In genomic region chr12:69698769-69699540, GRCh38 we compare ENCODE assay signal across 17 cellular contexts. TPM values are rescaled to one million over a fixed set of nuclear protein-coding genes. Genes with fewer than 3 reads are reported as not detected.
DNase-seq lines count a peak whose midpoint lies in the region; ATAC-seq, FAIRE-seq and TF ChIP-seq lines count a peak whose summit lies in the region.
"Had no signal": no experiment of that assay in that cellular context is flagged by ENCODE, and none has a peak within 500 bp of the region (broad histone marks: within the 10 kb centered on the region; RNA-seq: fewer than 3 reads in every experiment).

BEST3 (minus strand) TSS chr12:69699303; CDS start chr12:69697798, 1,505 bp downstream.

- ATAC-seq in GM19463 (IDR thresholded peaks at IDR 0.05; ENCODE audit: unreplicated experiment): no peak
- ATAC-seq in GM21576 (IDR thresholded peaks at IDR 0.05; ENCODE audit: unreplicated experiment): no peak
- ATAC-seq: activated CD8-positive, alpha-beta T cell treated with anti-CD3 and anti-CD28 coated beads for 36 hours; stimulated activated effector memory CD8-positive, alpha-beta T cell treated with anti-CD3 and anti-CD28 coated beads, Interleukin-12 subunit alpha, Interleukin-12 subunit beta, amount 100 ng/mL, for 72 hours had no signal

- no peak within 1 kb of the TSS for H3K27ac ChIP-seq in H9 (ENCODE audit: insufficient read length, low read depth, low read length)
- H3K27ac ChIP-seq: BLaER1 treated with 17β-estradiol and CSF1 and Interleukin-3, amounts not matched to agents 10 nM and 100 nM; parathyroid adenoma had no signal

- no peak within 1 kb of the TSS for H2BK20ac ChIP-seq in H9 (ENCODE audit: low read depth, low read length, poor library complexity, severe bottlenecking)

- H3K79me1 ChIP-seq in H9 (ENCODE audit: insufficient read depth, low read depth, low read length, poor library complexity, severe bottlenecking): no peaks in the 10 kb centered on the region

- no peak within 1 kb of the TSS for H2BK12ac ChIP-seq in H9 (ENCODE audit: insufficient read length, low read depth, low read length)

- H3K23ac ChIP-seq in H9 (ENCODE audit: insufficient read length, low read depth, low read length): no peak within 1 kb of the TSS

- DNase-seq in DMS 273 treated with DMSO at 0.1 percent for 48 hours (lab: John Stamatoyannopoulos, UW): peak; percentile 23
- peak; percentile 88 to 99 (median 92) for DNase-seq in NCI-H1417 (lab: John Stamatoyannopoulos, UW)
- DNase-seq in NCI-H345 treated with DMSO at 0.1 percent for 48 hours (lab: John Stamatoyannopoulos, UW; ENCODE audit: unreplicated experiment): peak; percentile 96
- no peak for DNase-seq in H9
- no peak for DNase-seq in iPS-NIHi11 (ENCODE audit: low spot score)
- DNase-seq: activated CD8-positive, alpha-beta T cell treated with anti-CD3 and anti-CD28 coated beads for 36 hours; activated naive CD4-positive, alpha-beta T cell; central memory CD4-positive, alpha-beta T cell; hypothalamus had no signal

- no peak within 1 kb of the TSS for H3K4me2 ChIP-seq in H9 (ENCODE audit: insufficient read depth, insufficient read length, low read length)

- H2BK5ac ChIP-seq in H9 (ENCODE audit: insufficient read length, low read length): no peak within 1 kb of the TSS

- no CpG with 5 or more reads among the region's 12 CpGs for WGBS in H9 (ENCODE audit: extremely low coverage, insufficient read length, low lambda C conversion rate)

- no peaks in the 10 kb centered on the region for H3K4me1 ChIP-seq in H9 (ENCODE audit: insufficient read depth, low read length)
- H3K4me1 ChIP-seq: parathyroid adenoma had no signal

- no peak within 1 kb of the TSS for H2AFZ ChIP-seq in H9 (ENCODE audit: low read length)
- H2AFZ ChIP-seq: parathyroid adenoma had no signal

- no peak within 1 kb of the TSS for H3K18ac ChIP-seq in H9 (ENCODE audit: insufficient read length, low read depth, low read length)

- H2AK5ac ChIP-seq in H9 (ENCODE audit: insufficient read length, low read length): no peak within 1 kb of the TSS

- H3K4me3 Mint-ChIP-seq in H9: no peak within 1 kb of the TSS
- H3K4me3 Mint-ChIP-seq: activated CD8-positive, alpha-beta T cell treated with anti-CD3 and anti-CD28 coated beads for 36 hours; stimulated activated effector memory CD8-positive, alpha-beta T cell treated with anti-CD3 and anti-CD28 coated beads, Interleukin-12 subunit alpha, Interleukin-12 subunit beta, amount 100 ng/mL, for 72 hours had no signal

- no peak within 1 kb of the TSS for H2BK15ac ChIP-seq in H9 (ENCODE audit: low read depth, low read length)

- H3K27me3 Mint-ChIP-seq in H9 (ENCODE audit: low read depth): no peaks in the 10 kb centered on the region

- no peak within 1 kb of the TSS for H2BK120ac ChIP-seq in H9 (ENCODE audit: low read depth, low read length, poor library complexity, severe bottlenecking)

- H3K9ac ChIP-seq in H9 (ENCODE audit: extremely low read depth, insufficient read length, low read length): no peak within 1 kb of the TSS
- H3K9ac ChIP-seq: BLaER1 treated with 17β-estradiol and CSF1 and Interleukin-3, amounts not matched to agents 10 nM and 100 nM; parathyroid adenoma had no signal

- no peaks in the 10 kb centered on the region for H3K23me2 ChIP-seq in H9 (ENCODE audit: insufficient read length, low read depth, low read length, poor library complexity, severe bottlenecking)

- no peaks in the 10 kb centered on the region for H3K79me2 ChIP-seq in H9 (ENCODE audit: insufficient read depth, low read length)
- H3K79me2 ChIP-seq: parathyroid adenoma had no signal

- FAIRE-seq in islet of Langerhans (lab: Jason Lieb, UNC): peak; percentile 24
- FAIRE-seq: endothelial cell of umbilical vein had no signal

- no peak within 1 kb of the TSS for H3K27ac Mint-ChIP-seq in H9
- H3K27ac Mint-ChIP-seq: activated CD8-positive, alpha-beta T cell treated with anti-CD3 and anti-CD28 coated beads for 36 hours; stimulated activated effector memory CD8-positive, alpha-beta T cell treated with anti-CD3 and anti-CD28 coated beads, Interleukin-12 subunit alpha, Interleukin-12 subunit beta, amount 100 ng/mL, for 72 hours had no signal

- no peak within 1 kb of the TSS for H4K5ac ChIP-seq in H9 (ENCODE audit: insufficient read length, low read depth, low read length)

- no peak within 1 kb of the TSS for H4K8ac ChIP-seq in H9 (replicated peaks; ENCODE audit: insufficient read length, low read depth, low read length)

- H3K9me3 Mint-ChIP-seq in H9: no peaks in the 10 kb centered on the region
- H3K9me3 Mint-ChIP-seq: activated CD8-positive, alpha-beta T cell treated with anti-CD3 and anti-CD28 coated beads for 36 hours; stimulated activated effector memory CD8-positive, alpha-beta T cell treated with anti-CD3 and anti-CD28 coated beads, Interleukin-12 subunit alpha, Interleukin-12 subunit beta, amount 100 ng/mL, for 72 hours had no signal

- no peak within 1 kb of the TSS for H3K56ac ChIP-seq in H9 (ENCODE audit: insufficient read length, low read depth, low read length)

- TF ChIP-seq CTCF in H9 (conservative IDR thresholded peaks at IDR 0.05): no peak

- no peak within 1 kb of the TSS for H4K91ac ChIP-seq in H9 (ENCODE audit: insufficient read length, low read depth, low read length)

- H3K36me3 Mint-ChIP-seq in H9 (ENCODE audit: insufficient read depth in 1 of 3, low read depth in 3 of 3): no peaks in the 10 kb centered on the region
- H3K36me3 Mint-ChIP-seq: stimulated activated effector memory CD8-positive, alpha-beta T cell treated with anti-CD3 and anti-CD28 coated beads, Interleukin-12 subunit alpha, Interleukin-12 subunit beta, amount 100 ng/mL, for 72 hours had no signal

- no peaks in the 10 kb centered on the region for H3K9me3 ChIP-seq in H9 (ENCODE audit: control insufficient read depth, low read depth, low read length)
- H3K9me3 ChIP-seq: BLaER1 treated with 17β-estradiol and CSF1 and Interleukin-3, amounts not matched to agents 10 nM and 100 nM had no signal

- H3K4ac ChIP-seq in H9 (ENCODE audit: low read depth, low read length): no peak within 1 kb of the TSS

- peaks cover 6 to 9% of the 10 kb centered on the region in 2 experiments for H3K4me1 Mint-ChIP-seq in H9
- H3K4me1 Mint-ChIP-seq: stimulated activated effector memory CD8-positive, alpha-beta T cell treated with anti-CD3 and anti-CD28 coated beads, Interleukin-12 subunit alpha, Interleukin-12 subunit beta, amount 100 ng/mL, for 72 hours had no signal

- no peak within 1 kb of the TSS for H3K14ac ChIP-seq in H9 (ENCODE audit: insufficient read depth, low read length)

- H3K27me3 ChIP-seq in H9 (ENCODE audit: insufficient read depth, low read length): no peaks in the 10 kb centered on the region
- H3K27me3 ChIP-seq: BLaER1 treated with 17β-estradiol and CSF1 and Interleukin-3, amounts not matched to agents 10 nM and 100 nM had no signal

- no peaks in the 10 kb centered on the region for H4K20me1 ChIP-seq in H9 (ENCODE audit: control insufficient read depth, insufficient read depth, insufficient read length)
- H4K20me1 ChIP-seq: BLaER1 treated with 17β-estradiol and CSF1 and Interleukin-3, amounts not matched to agents 10 nM and 100 nM had no signal

- H3T11ph ChIP-seq in H9 (ENCODE audit: low read length): no peak within 1 kb of the TSS

RNA-seq across cellular contexts. Expression of gene BEST3, which starts in this region (rescaled TPM):
- total RNA-seq in H9 (2021): 0.11 and 0.42 TPM in 2 replicates
- total RNA-seq: activated CD8-positive, alpha-beta T cell treated with anti-CD3 and anti-CD28 coated beads for 36 hours; RPMI7951 had no signal

Comparison
In these comparisons a context has a peak if more than half of its experiments do, and no peak if none do; other contexts are left out.
1. DNase-seq: peak in DMS 273 treated with DMSO at 0.1 percent for 48 hours (single experiment), NCI-H1417 (3 of 3) and NCI-H345 treated with DMSO at 0.1 percent for 48 hours (single experiment); none in H9 (single experiment) and iPS-NIHi11 (single experiment).